Comparison of ENCODE assay signal across 14 cellular contexts in the genomic region with DNA sequence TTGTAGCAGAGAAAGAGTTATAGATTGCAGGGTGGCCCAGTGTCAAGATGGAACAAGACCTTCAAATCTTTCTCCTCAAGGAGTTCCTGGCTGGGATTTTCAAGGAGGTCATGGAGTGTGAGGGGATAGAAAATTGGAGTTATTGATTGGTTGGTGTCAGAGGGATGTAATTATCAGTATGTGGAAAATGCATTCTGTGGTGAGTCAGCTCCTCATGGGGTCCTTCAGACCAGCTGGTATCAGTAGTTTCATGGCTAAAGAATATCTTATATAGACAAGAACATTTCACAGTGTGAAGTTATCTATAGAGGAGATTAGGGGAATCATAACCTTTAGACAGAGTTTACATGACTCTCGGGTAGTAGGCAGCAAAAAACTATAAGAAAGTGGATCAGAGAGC.
DNase-seq lines count a peak whose midpoint lies in the region; TF ChIP-seq lines count a peak whose summit lies in the region.
"Had no signal": no experiment of that assay in that cellular context is flagged by ENCODE, and none has a peak within 500 bp of the region (broad histone marks: within the 10 kb centered on the region; RNA-seq: fewer than 3 reads in every experiment).

No MANE protein-coding gene starts in this region.

- no peaks in the 10 kb centered on the region for H3K36me3 ChIP-seq in BE2C
- H3K36me3 ChIP-seq: BLaER1 treated with 17β-estradiol and CSF1 and Interleukin-3, amounts not matched to agents 10 nM and 100 nM had no signal

- TF ChIP-seq CTCF in astrocyte of the spinal cord (IDR thresholded peaks at IDR 0.05; ENCODE audit: low read depth, low read length) (no peak), BE2C (IDR thresholded peaks at IDR 0.05; ENCODE audit: low read depth, low read length) (no peak)

- no peaks in the 10 kb centered on the region for H3K27me3 ChIP-seq in BE2C
- H3K27me3 ChIP-seq: BLaER1 treated with 17β-estradiol and CSF1 and Interleukin-3, amounts not matched to agents 10 nM and 100 nM had no signal

- DNase-seq in NCI-H146 treated with DMSO at 0.1 percent for 48 hours (lab: John Stamatoyannopoulos, UW; ENCODE audit: unreplicated experiment) (peak; percentile 0), NCI-H146 (lab: John Stamatoyannopoulos, UW) (no peak), astrocyte of the spinal cord (ENCODE audit: low read depth, low spot score) (peak; percentile 3), iris pigment epithelial cell (ENCODE audit: low read depth) (peak; percentile 0), NCI-H2029 (lab: John Stamatoyannopoulos, UW) (no peak), islet precursor cell (no peak), BE2C (no peak)
- DNase-seq in activated naive CD4-positive, alpha-beta T cell treated with Interleukin-2 at 50 U/mL for 16 hours, result no peak
- DNase-seq: Caco-2; CD8-positive, alpha-beta T cell; GM23248; HCEC 1CT; IMR-90 had no signal

- no peaks in the 10 kb centered on the region for H3K4me1 ChIP-seq in BE2C
- H3K4me1 ChIP-seq: BLaER1 treated with 17β-estradiol and CSF1 and Interleukin-3, amounts not matched to agents 10 nM and 100 nM; Caco-2 had no signal

- H3K9me3 ChIP-seq in BE2C, result no peaks in the 10 kb centered on the region
- H3K9me3 ChIP-seq: BLaER1 treated with 17β-estradiol and CSF1 and Interleukin-3, amounts not matched to agents 10 nM and 100 nM had no signal

- in situ Hi-C loops in astrocyte of the spinal cord (cut with HindIII; ENCODE audit: low sequenced_read_pairs), result no loop called here

- H3K4me3 ChIP-seq in astrocyte of the spinal cord (ENCODE audit: low read depth, low read length) (no peak overlapping the region), BE2C (ENCODE audit: low read depth, low read length) (no peak overlapping the region)
- H3K4me3 ChIP-seq: BLaER1 treated with 17β-estradiol and CSF1 and Interleukin-3, amounts not matched to agents 10 nM and 100 nM; GM23248 had no signal

Comparison
In these comparisons a context has a peak if more than half of its experiments do, and no peak if none do; other contexts are left out.
1. DNase-seq: peak in NCI-H146 treated with DMSO at 0.1 percent for 48 hours (single experiment), astrocyte of the spinal cord (single experiment) and iris pigment epithelial cell (single experiment); none in NCI-H146 (single experiment), NCI-H2029 (single experiment), islet precursor cell (single experiment), BE2C (single experiment) and activated naive CD4-positive, alpha-beta T cell treated with Interleukin-2 at 50 U/mL for 16 hours (single experiment).